ENCODE assay signal across 18 cellular contexts in the genomic region with DNA sequence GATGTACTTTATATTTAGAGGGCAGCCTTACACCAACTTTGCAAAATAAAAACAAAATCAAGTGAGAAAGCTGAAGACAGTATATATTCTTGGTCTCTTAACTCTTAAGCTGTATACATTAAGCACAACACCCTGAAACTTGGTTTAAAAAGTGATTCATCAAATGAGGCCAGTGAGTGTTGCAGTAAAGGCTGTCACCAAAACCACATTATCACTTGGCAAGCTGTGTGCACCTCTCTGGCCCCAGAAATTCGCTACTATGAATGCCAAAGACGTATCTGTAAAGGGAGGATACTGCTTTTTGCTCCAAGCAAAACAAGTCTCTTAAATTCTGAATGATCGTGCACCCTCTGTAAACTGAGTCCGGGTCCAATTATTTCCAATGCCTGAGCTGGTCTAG.
A peak's percentile ranks its signal among the peaks of the same experiment; 100 is the strongest.
DNase-seq lines count a peak whose midpoint lies in the region; ATAC-seq and TF ChIP-seq lines count a peak whose summit lies in the region.
"Had no signal": no experiment of that assay in that cellular context is flagged by ENCODE, and none has a peak within 500 bp of the region (broad histone marks: within the 10 kb centered on the region; RNA-seq: fewer than 3 reads in every experiment).

No MANE protein-coding gene starts in this region.

- intact Hi-C loops in PC-3 (cut with micrococcal nuclease), result no loop called here

- H2AFZ ChIP-seq in PC-3 (ENCODE audit: low read length), result no peak overlapping the region
- H2AFZ ChIP-seq: hepatocyte had no signal

- no peak overlapping the region for H3K27ac Mint-ChIP-seq in activated naive CD4-positive, alpha-beta T cell treated with anti-CD3 and anti-CD28 coated beads, Interleukin-2, amount 50 U/mL, for 72 hours
- H3K27ac Mint-ChIP-seq in activated naive CD4-positive, alpha-beta T cell treated with anti-CD3 and anti-CD28 coated beads, Interleukin-2, amount 10 ng/mL, durations not matched to agents 7 days and 5 days, result no peak overlapping the region
- no peak overlapping the region for H3K27ac Mint-ChIP-seq in stimulated activated effector memory CD8-positive, alpha-beta T cell treated with anti-CD3 and anti-CD28 coated beads, Interleukin-12 subunit alpha, Interleukin-12 subunit beta, amount 100 ng/mL, for 72 hours
- H3K27ac Mint-ChIP-seq: dendritic cell treated with granulocyte-macrophage colony-stimulating factor and Interleukin-4, amounts not matched to agents 40 ng/mL and 50 ng/mL, for 4 days; T-helper 1 cell treated with Interleukin-12 subunit alpha and Interleukin-12 subunit beta and Interleukin-4 antibody, amounts not matched to agents 30 μg/mL and 1 μg/mL, for 36 hours had no signal

- H3K4me1 ChIP-seq in PC-3 (ENCODE audit: insufficient read depth, low read length), result no peaks in the 10 kb centered on the region; the same call in 1 of the 2 replicates

- ATAC-seq in activated naive CD4-positive, alpha-beta T cell treated with anti-CD3 and anti-CD28 coated beads, Interleukin-2, amount 50 U/mL, for 72 hours, result peak; percentile 20 to 70
- ATAC-seq in PC-3, result peak; percentile 33; the same call in 1 of the 2 replicates
- ATAC-seq in stimulated activated effector memory CD8-positive, alpha-beta T cell treated with anti-CD3 and anti-CD28 coated beads, Interleukin-12 subunit alpha, Interleukin-12 subunit beta, amount 100 ng/mL, for 72 hours, result peak; percentile 17
- ATAC-seq: psoas muscle, Right ventricle myocardium inferior had no signal

- H3K36me3 ChIP-seq in PC-3 (ENCODE audit: low read depth, low read length), result no peaks in the 10 kb centered on the region; the same call in 1 of the 2 replicates

- H3K9me2 ChIP-seq in PC-3 (replicated peaks; ENCODE audit: low read length), result no peaks in the 10 kb centered on the region

- H3K4me1 Mint-ChIP-seq in activated naive CD4-positive, alpha-beta T cell treated with anti-CD3 and anti-CD28 coated beads, Interleukin-2, amount 10 ng/mL, durations not matched to agents 7 days and 5 days, result no peaks in the 10 kb centered on the region
- H3K4me1 Mint-ChIP-seq in stimulated activated effector memory CD8-positive, alpha-beta T cell treated with anti-CD3 and anti-CD28 coated beads, Interleukin-12 subunit alpha, Interleukin-12 subunit beta, amount 100 ng/mL, for 72 hours, result no peaks in the 10 kb centered on the region

- no peak for TF ChIP-seq CTCF in PC-3 (conservative IDR thresholded peaks at IDR 0.05; ENCODE audit: low read depth, low read length)
- no peak for TF ChIP-seq CTCF in fibroblast of pulmonary artery (IDR thresholded peaks at IDR 0.05; ENCODE audit: low read length, missing control alignments)

- BruUV-seq in PC-3 (replicated peaks; lab: Mats Ljungman, UMichigan), result no TSS peak

- H3K79me2 ChIP-seq in PC-3 (ENCODE audit: low read length), result no peaks in the 10 kb centered on the region

- H3F3A ChIP-seq in PC-3 (ENCODE audit: low read length, unreplicated experiment), result no peaks in the 10 kb centered on the region

- H3K9me3 Mint-ChIP-seq in activated naive CD4-positive, alpha-beta T cell treated with anti-CD3 and anti-CD28 coated beads, Interleukin-2, amount 50 U/mL, for 72 hours, result no peaks in the 10 kb centered on the region
- peaks cover 3% of the 10 kb centered on the region for H3K9me3 Mint-ChIP-seq in activated naive CD4-positive, alpha-beta T cell treated with anti-CD3 and anti-CD28 coated beads, Interleukin-2, amount 10 ng/mL, durations not matched to agents 7 days and 5 days
- peaks cover 2% of the 10 kb centered on the region for H3K9me3 Mint-ChIP-seq in stimulated activated effector memory CD8-positive, alpha-beta T cell treated with anti-CD3 and anti-CD28 coated beads, Interleukin-12 subunit alpha, Interleukin-12 subunit beta, amount 100 ng/mL, for 72 hours
- H3K9me3 Mint-ChIP-seq: dendritic cell treated with granulocyte-macrophage colony-stimulating factor and Interleukin-4, amounts not matched to agents 40 ng/mL and 50 ng/mL, for 4 days had no signal

- POLR2A ChIA-PET in PC-3 (lab: Charles Lee; ENCODE audit: unreplicated experiment), result no interaction called here

- H3K27ac ChIP-seq in PC-3 (ENCODE audit: low read length), result no peak overlapping the region
- H3K27ac ChIP-seq: esophagus muscularis mucosa, hepatocyte, psoas muscle had no signal

- H4K20me1 ChIP-seq in PC-3 (ENCODE audit: low read length), result no peaks in the 10 kb centered on the region

- H3K9ac ChIP-seq in PC-3 (ENCODE audit: low read length), result no peak overlapping the region

- H3K27me3 ChIP-seq in PC-3 (ENCODE audit: low read length), result no peaks in the 10 kb centered on the region
- H3K27me3 ChIP-seq: esophagus muscularis mucosa, hepatocyte had no signal

- H3K4me2 ChIP-seq in PC-3 (ENCODE audit: low read length), result no peak overlapping the region
- H3K4me2 ChIP-seq: hepatocyte had no signal

- H3K4me3 ChIP-seq in PC-3 (ENCODE audit: low read length), result no peak overlapping the region
- H3K4me3 ChIP-seq in fibroblast of pulmonary artery (replicated peaks; ENCODE audit: low read depth, low read length), result no peak overlapping the region
- H3K4me3 ChIP-seq: esophagus muscularis mucosa, hepatocyte, psoas muscle had no signal

- CTCF ChIA-PET in activated naive CD4-positive, alpha-beta T cell treated with anti-CD3 and anti-CD28 coated beads, Interleukin-2, amount 10 ng/mL, durations not matched to agents 7 days and 5 days (lab: Charles Lee), result interaction anchor here (0.7 to 1.0 kb wide), 2 partner anchors 17 to 27 kb away, joined by 3 read pairs; no protein-coding TSS in a partner anchor
- CTCF ChIA-PET in PC-3 (lab: Charles Lee), result no interaction called here

- no peaks in the 10 kb centered on the region for H3K36me3 Mint-ChIP-seq in activated naive CD4-positive, alpha-beta T cell treated with anti-CD3 and anti-CD28 coated beads, Interleukin-2, amount 50 U/mL, for 72 hours
- peaks cover 2% of the 10 kb centered on the region for H3K36me3 Mint-ChIP-seq in activated naive CD4-positive, alpha-beta T cell treated with anti-CD3 and anti-CD28 coated beads, Interleukin-2, amount 10 ng/mL, durations not matched to agents 7 days and 5 days
- H3K36me3 Mint-ChIP-seq in stimulated activated effector memory CD8-positive, alpha-beta T cell treated with anti-CD3 and anti-CD28 coated beads, Interleukin-12 subunit alpha, Interleukin-12 subunit beta, amount 100 ng/mL, for 72 hours, result no peaks in the 10 kb centered on the region

- no peak overlapping the region for H3K4me3 Mint-ChIP-seq in activated naive CD4-positive, alpha-beta T cell treated with anti-CD3 and anti-CD28 coated beads, Interleukin-2, amount 10 ng/mL, durations not matched to agents 7 days and 5 days
- H3K4me3 Mint-ChIP-seq in stimulated activated effector memory CD8-positive, alpha-beta T cell treated with anti-CD3 and anti-CD28 coated beads, Interleukin-12 subunit alpha, Interleukin-12 subunit beta, amount 100 ng/mL, for 72 hours, result no peak overlapping the region
- H3K4me3 Mint-ChIP-seq: dendritic cell treated with granulocyte-macrophage colony-stimulating factor and Interleukin-4, amounts not matched to agents 40 ng/mL and 50 ng/mL, for 4 days; T-helper 1 cell treated with Interleukin-12 subunit alpha and Interleukin-12 subunit beta and Interleukin-4 antibody, amounts not matched to agents 30 μg/mL and 1 μg/mL, for 36 hours had no signal

- DNase-seq in activated naive CD4-positive, alpha-beta T cell treated with anti-CD3 and anti-CD28 coated beads, Interleukin-2, amount 50 U/mL, for 72 hours (ENCODE audit: low spot score in 2 of 2), result no peak
- DNase-seq in activated naive CD4-positive, alpha-beta T cell treated with anti-CD3 and anti-CD28 coated beads, Interleukin-2, amount 10 ng/mL, durations not matched to agents 7 days and 5 days, result no peak
- DNase-seq in PC-3 (peak; percentile 12), fibroblast of pulmonary artery (ENCODE audit: low read depth) (peak; percentile 28), RKO (ENCODE audit: low spot score) (no peak), DMS53 (lab: John Stamatoyannopoulos, UW) (no peak)
- no peak for DNase-seq in stimulated activated effector memory CD8-positive, alpha-beta T cell treated with anti-CD3 and anti-CD28 coated beads, Interleukin-12 subunit alpha, Interleukin-12 subunit beta, amount 100 ng/mL, for 72 hours (ENCODE audit: low spot score in 2 of 2)
- DNase-seq in central memory CD4-positive, alpha-beta T cell, result no peak
- DNase-seq: activated T-cell treated with anti-CD3 and anti-CD28 coated beads for 4 hours; amniotic stem cell; Calu3; NK-92 treated with Interleukin-12 subunit alpha and Interleukin-12 subunit beta, amount 100 ng/mL, for 24 hours; psoas muscle had no signal

- peaks cover 3% of the 10 kb centered on the region for H3K27me3 Mint-ChIP-seq in activated naive CD4-positive, alpha-beta T cell treated with anti-CD3 and anti-CD28 coated beads, Interleukin-2, amount 10 ng/mL, durations not matched to agents 7 days and 5 days
- H3K27me3 Mint-ChIP-seq: dendritic cell treated with granulocyte-macrophage colony-stimulating factor and Interleukin-4, amounts not matched to agents 40 ng/mL and 50 ng/mL, for 4 days had no signal

- no peaks in the 10 kb centered on the region for H3K9me3 ChIP-seq in PC-3 (ENCODE audit: low read length)
- H3K9me3 ChIP-seq: esophagus muscularis mucosa, psoas muscle had no signal

Comparison
In these comparisons a context has a peak if more than half of its experiments do, and no peak if none do; other contexts are left out.
1. DNase-seq: peak in PC-3 (single experiment) and fibroblast of pulmonary artery (single experiment); none in activated naive CD4-positive, alpha-beta T cell treated with anti-CD3 and anti-CD28 coated beads, Interleukin-2, amount 50 U/mL, for 72 hours (0 of 2), activated naive CD4-positive, alpha-beta T cell treated with anti-CD3 and anti-CD28 coated beads, Interleukin-2, amount 10 ng/mL, durations not matched to agents 7 days and 5 days (single experiment), stimulated activated effector memory CD8-positive, alpha-beta T cell treated with anti-CD3 and anti-CD28 coated beads, Interleukin-12 subunit alpha, Interleukin-12 subunit beta, amount 100 ng/mL, for 72 hours (0 of 2), RKO (single experiment), DMS53 (single experiment) and central memory CD4-positive, alpha-beta T cell (single experiment).
2. Peak in every context shown above with its lines, with median percentiles within 50 percentile points of each other: ATAC-seq.